26 cellular contexts compared by ENCODE assay signal in the genomic region with DNA sequence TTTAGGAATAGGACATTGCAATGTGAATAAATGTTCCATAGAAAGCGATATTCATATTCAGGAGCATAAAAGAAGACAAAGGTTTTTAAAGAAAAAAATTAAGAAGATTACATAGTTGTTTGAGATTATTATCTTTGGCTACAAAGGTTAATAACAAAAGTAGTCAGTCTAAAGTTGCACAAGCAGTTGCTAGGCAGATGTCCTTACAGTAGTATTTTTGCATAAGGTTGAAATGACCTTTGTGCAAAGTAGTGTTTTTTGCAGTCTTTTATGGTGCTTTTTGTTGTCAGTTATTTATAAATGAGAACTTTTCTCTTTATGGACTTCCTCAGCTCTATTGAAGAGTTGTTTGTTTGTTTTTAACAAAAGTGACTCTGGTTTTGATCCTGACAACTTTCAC.
"Had no signal": no experiment of that assay in that cellular context is flagged by ENCODE, and none has a peak within 500 bp of the region (broad histone marks: within the 10 kb centered on the region; RNA-seq: fewer than 3 reads in every experiment).

No MANE protein-coding gene starts in this region.

- H3K9me3 ChIP-seq: gastrocnemius medialis had no signal

- H3K36me3 ChIP-seq: esophagus squamous epithelium, gastrocnemius medialis, heart right ventricle, left lung, lower lobe of right lung had no signal

- DNase-seq: dermis blood vessel endothelial cell; dorsolateral prefrontal cortex; effector CD4-positive, alpha-beta T cell; effector memory CD4-positive, alpha-beta T cell; erythroblast; esophagus squamous epithelium; foreskin fibroblast; foreskin melanocyte; gastrocnemius medialis; glutamatergic neuron; head of caudate nucleus; heart right ventricle; hippocampal formation; left cardiac atrium; left lung; left ventricle myocardium superior; lower lobe of right lung; mesenchymal stem cell; mucosa of descending colon; naive B cell had no signal

- H3K27me3 ChIP-seq: esophagus squamous epithelium, gastrocnemius medialis, heart right ventricle, left lung had no signal

- H3K4me3 ChIP-seq: coronary artery, dorsolateral prefrontal cortex, esophagus squamous epithelium, gastrocnemius medialis, heart right ventricle, left lung, lower lobe of right lung, mucosa of descending colon had no signal

- FAIRE-seq: colon, islet of Langerhans, keratinocyte had no signal

- H3K27ac ChIP-seq: coronary artery, dorsolateral prefrontal cortex, epithelial cell of prostate, esophagus squamous epithelium, gastrocnemius medialis, heart right ventricle, left lung, lower lobe of right lung had no signal

- ATAC-seq: esophagus mucosa, gastrocnemius medialis, heart right ventricle, left cardiac atrium, left lung, left ventricle myocardium superior, lower lobe of right lung, mucosa of descending colon had no signal

- H3K4me1 ChIP-seq: esophagus squamous epithelium, gastrocnemius medialis, heart right ventricle, left lung, lower lobe of right lung had no signal
